In the genomic region with DNA sequence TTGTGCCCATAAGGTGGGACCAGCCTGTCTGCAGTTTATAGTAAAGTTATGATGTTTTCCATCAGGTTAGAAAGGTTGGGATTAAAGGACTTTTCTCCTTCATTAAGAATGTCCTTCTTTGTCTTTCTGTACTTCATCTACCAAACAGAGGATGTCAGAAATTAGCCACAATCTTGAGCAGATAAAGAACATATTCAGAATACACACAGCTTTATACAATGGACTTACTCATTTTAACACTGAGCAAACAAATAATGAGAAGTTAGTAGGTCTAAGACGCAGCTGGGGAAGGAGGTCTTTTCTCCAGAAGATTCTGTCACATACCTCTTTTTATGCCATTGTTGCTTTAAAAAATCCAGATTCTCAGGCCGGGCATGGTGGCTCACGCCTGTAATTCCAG, we compare ENCODE assay signal across 22 cellular contexts. TPM values are rescaled to one million over a fixed set of nuclear protein-coding genes. Genes with fewer than 3 reads are reported as not detected.
A peak's percentile ranks its signal among the peaks of the same experiment; 100 is the strongest.
DNase-seq lines count a peak whose midpoint lies in the region; ATAC-seq, FAIRE-seq and TF ChIP-seq lines count a peak whose summit lies in the region.
"Had no signal": no experiment of that assay in that cellular context is flagged by ENCODE, and none has a peak within 500 bp of the region (broad histone marks: within the 10 kb centered on the region; RNA-seq: fewer than 3 reads in every experiment).

No MANE protein-coding gene starts in this region.

- H3K27me3 Mint-ChIP-seq in astrocyte (ENCODE audit: low read depth, unreplicated experiment): no peaks in the 10 kb centered on the region
- H3K27me3 Mint-ChIP-seq in stimulated activated naive B cell treated with anti-CD40 and anti-IgM and Interleukin-4, amounts not matched to agents 10 μg/mL and 1 μg/mL and 100 μg/mL, for 72 hours: no peaks in the 10 kb centered on the region
- H3K27me3 Mint-ChIP-seq: B cell; CD4-positive, alpha-beta T cell had no signal

- H3K4me1 ChIP-seq in astrocyte (ENCODE audit: insufficient read depth, low read length): peaks cover 7% of the 10 kb centered on the region
- no peaks in the 10 kb centered on the region for H3K4me1 ChIP-seq in uterus
- H3K4me1 ChIP-seq: BLaER1 treated with 17β-estradiol and CSF1 and Interleukin-3, amounts not matched to agents 10 nM and 100 nM had no signal

- TF ChIP-seq CTCF in astrocyte (IDR thresholded peaks at IDR 0.05; ENCODE audit: insufficient read depth, low read depth, low read length) (no peak), uterus (IDR thresholded peaks at IDR 0.05) (no peak)

- no peaks in the 10 kb centered on the region for H3K9me3 ChIP-seq in astrocyte (ENCODE audit: insufficient read depth, low read depth, low read length)
- H3K9me3 ChIP-seq in uterus: no peaks in the 10 kb centered on the region
- H3K9me3 ChIP-seq: A549; BLaER1 treated with 17β-estradiol and CSF1 and Interleukin-3, amounts not matched to agents 10 nM and 100 nM had no signal

- no peaks in the 10 kb centered on the region for H3K9me3 Mint-ChIP-seq in astrocyte (ENCODE audit: unreplicated experiment)
- H3K9me3 Mint-ChIP-seq in stimulated activated naive B cell treated with anti-CD40 and anti-IgM and Interleukin-4, amounts not matched to agents 10 μg/mL and 1 μg/mL and 100 μg/mL, for 72 hours: no peaks in the 10 kb centered on the region
- H3K9me3 Mint-ChIP-seq: CD4-positive, alpha-beta T cell; CD8-positive, alpha-beta T cell had no signal

- no peak for TF ChIP-seq POLR2A in uterus (IDR thresholded peaks at IDR 0.05)

- H3K4me3 Mint-ChIP-seq in astrocyte (ENCODE audit: unreplicated experiment): peak overlapping the region; percentile 27
- no peak overlapping the region for H3K4me3 Mint-ChIP-seq in stimulated activated naive B cell treated with anti-CD40 and anti-IgM and Interleukin-4, amounts not matched to agents 10 μg/mL and 1 μg/mL and 100 μg/mL, for 72 hours
- H3K4me3 Mint-ChIP-seq: B cell; CD4-positive, alpha-beta T cell; CD8-positive, alpha-beta T cell had no signal

- H3K79me2 ChIP-seq in astrocyte (ENCODE audit: insufficient read depth, low read length): peaks cover 23% of the 10 kb centered on the region

- peaks cover 94% of the 10 kb centered on the region for H4K20me1 ChIP-seq in astrocyte (ENCODE audit: insufficient read depth, low read length)

- no peak overlapping the region for H2AFZ ChIP-seq in astrocyte (ENCODE audit: low read depth, low read length)

- H3K27me3 ChIP-seq in astrocyte (ENCODE audit: insufficient read depth, low read length): no peaks in the 10 kb centered on the region
- H3K27me3 ChIP-seq in uterus: no peaks in the 10 kb centered on the region
- H3K27me3 ChIP-seq: BLaER1 treated with 17β-estradiol and CSF1 and Interleukin-3, amounts not matched to agents 10 nM and 100 nM had no signal

- DNase-seq in COLO829 (ENCODE audit: low spot score) (peak; percentile 68), SK-MEL-5 (ENCODE audit: low read depth, low spot score) (peak; percentile 73), astrocyte (ENCODE audit: low read depth) (no peak), ecto neural progenitor cell (ENCODE audit: low spot score) (no peak), uterus (no peak)
- DNase-seq in stimulated activated naive B cell treated with anti-CD40 and anti-IgM and Interleukin-4, amounts not matched to agents 10 μg/mL and 1 μg/mL and 100 μg/mL, for 72 hours: no peak
- DNase-seq in stimulated activated CD4-positive, alpha-beta T cell treated with anti-CD3 and anti-CD28 coated beads, Interleukin-2, amount 100 ng/mL, for 48 hours: no peak
- DNase-seq in stimulated activated CD4-positive, alpha-beta T cell treated with anti-CD3 and anti-CD28 coated beads, Interleukin-2, amount 100 ng/mL, for 24 hours: no peak
- DNase-seq: AML-193; CD4-positive, alpha-beta T cell; CD8-positive, alpha-beta T cell; COR-L47; DMS79 treated with DMSO at 0.1 percent for 48 hours; GF-D8 had no signal

- H3K36me3 ChIP-seq in astrocyte (ENCODE audit: insufficient read depth, low read length) (peaks cover 2% of the 10 kb centered on the region), uterus (no peaks in the 10 kb centered on the region)

- H3K4me3 ChIP-seq in astrocyte (ENCODE audit: insufficient read depth, low read depth, low read length) (no peak overlapping the region), uterus (no peak overlapping the region)
- H3K4me3 ChIP-seq: A549; BLaER1 treated with 17β-estradiol and CSF1 and Interleukin-3, amounts not matched to agents 10 nM and 100 nM had no signal

- peaks cover 10% of the 10 kb centered on the region for H3K36me3 Mint-ChIP-seq in astrocyte (ENCODE audit: low read depth, unreplicated experiment)
- H3K36me3 Mint-ChIP-seq in stimulated activated naive B cell treated with anti-CD40 and anti-IgM and Interleukin-4, amounts not matched to agents 10 μg/mL and 1 μg/mL and 100 μg/mL, for 72 hours: peaks cover 4 to 11% of the 10 kb centered on the region in 2 donors

- in situ Hi-C loops in SK-MEL-5 (cut with HindIII; ENCODE audit: low pct_unique_long_range_greater_than_20kb, low sequenced_read_pairs): no loop called here

- no peak for FAIRE-seq in astrocyte (lab: Jason Lieb, UNC)
- FAIRE-seq: A549, D721Med, G401.6, GM12891 had no signal

- H3K9ac ChIP-seq in astrocyte (ENCODE audit: low read length): no peak overlapping the region
- H3K9ac ChIP-seq: BLaER1 treated with 17β-estradiol and CSF1 and Interleukin-3, amounts not matched to agents 10 nM and 100 nM had no signal

- no peak overlapping the region for H3K4me2 ChIP-seq in astrocyte (ENCODE audit: low read length)
- H3K4me2 ChIP-seq: BLaER1 treated with 17β-estradiol and CSF1 and Interleukin-3, amounts not matched to agents 10 nM and 100 nM had no signal

- no peak overlapping the region for H3K27ac Mint-ChIP-seq in astrocyte (ENCODE audit: unreplicated experiment)
- peak overlapping the region; percentile 20 for H3K27ac Mint-ChIP-seq in stimulated activated naive B cell treated with anti-CD40 and anti-IgM and Interleukin-4, amounts not matched to agents 10 μg/mL and 1 μg/mL and 100 μg/mL, for 72 hours

- intact Hi-C loops in uterus (cut with DNase I; ENCODE audit: low total_unique reads): no loop called here

- no peak for ATAC-seq in stimulated activated naive B cell treated with anti-CD40 and anti-IgM and Interleukin-4, amounts not matched to agents 10 μg/mL and 1 μg/mL and 100 μg/mL, for 72 hours (replicated peaks)
- ATAC-seq: A549; CD8-positive, alpha-beta T cell had no signal

- H3K27ac ChIP-seq in astrocyte (ENCODE audit: low read depth, low read length): no peak overlapping the region
- H3K27ac ChIP-seq in uterus: no peak overlapping the region
- H3K27ac ChIP-seq: 22Rv1; BLaER1 treated with 17β-estradiol and CSF1 and Interleukin-3, amounts not matched to agents 10 nM and 100 nM; C4-2B had no signal

- peaks cover 18% of the 10 kb centered on the region for H3K4me1 Mint-ChIP-seq in astrocyte (ENCODE audit: low read depth, unreplicated experiment)
- peaks cover 32 to 62% of the 10 kb centered on the region in 2 donors for H3K4me1 Mint-ChIP-seq in stimulated activated naive B cell treated with anti-CD40 and anti-IgM and Interleukin-4, amounts not matched to agents 10 μg/mL and 1 μg/mL and 100 μg/mL, for 72 hours

RNA-seq across cellular contexts. Expression of a gene that starts 57.0 kb away (rescaled TPM):
- 0.21 and 0.24 TPM in 2 replicates for total RNA-seq in SK-MEL-5 (2014; rRNA removed; shearing (Covaris generic))
- polyA plus RNA-seq in SK-MEL-5 (2015; cell fraction: cytosol; rRNA removed): 0.70 TPM in 1 of 2 replicates, not detected in the other
- 4.4 and 8.7 TPM in 2 replicates for polyA plus RNA-seq in SK-MEL-5 (2015; cell fraction: nucleus; rRNA removed)
- 0.82 and 0.91 TPM in 2 replicates for total RNA-seq in astrocyte
- total RNA-seq in uterus: 1 to 10 TPM in 1 of 4 donors, under 1 TPM in 1, not detected in 2; 0.62 to 2.0 TPM

Comparison
In these comparisons a context has a peak if more than half of its experiments do, and no peak if none do; other contexts are left out.
1. DNase-seq: peak in COLO829 (single experiment) and SK-MEL-5 (single experiment); none in astrocyte (single experiment), stimulated activated naive B cell treated with anti-CD40 and anti-IgM and Interleukin-4, amounts not matched to agents 10 μg/mL and 1 μg/mL and 100 μg/mL, for 72 hours (single experiment), ecto neural progenitor cell (single experiment), uterus (0 of 2), stimulated activated CD4-positive, alpha-beta T cell treated with anti-CD3 and anti-CD28 coated beads, Interleukin-2, amount 100 ng/mL, for 48 hours (0 of 2) and stimulated activated CD4-positive, alpha-beta T cell treated with anti-CD3 and anti-CD28 coated beads, Interleukin-2, amount 100 ng/mL, for 24 hours (0 of 2).